8 cellular contexts compared by ENCODE assay signal in the genomic region with DNA sequence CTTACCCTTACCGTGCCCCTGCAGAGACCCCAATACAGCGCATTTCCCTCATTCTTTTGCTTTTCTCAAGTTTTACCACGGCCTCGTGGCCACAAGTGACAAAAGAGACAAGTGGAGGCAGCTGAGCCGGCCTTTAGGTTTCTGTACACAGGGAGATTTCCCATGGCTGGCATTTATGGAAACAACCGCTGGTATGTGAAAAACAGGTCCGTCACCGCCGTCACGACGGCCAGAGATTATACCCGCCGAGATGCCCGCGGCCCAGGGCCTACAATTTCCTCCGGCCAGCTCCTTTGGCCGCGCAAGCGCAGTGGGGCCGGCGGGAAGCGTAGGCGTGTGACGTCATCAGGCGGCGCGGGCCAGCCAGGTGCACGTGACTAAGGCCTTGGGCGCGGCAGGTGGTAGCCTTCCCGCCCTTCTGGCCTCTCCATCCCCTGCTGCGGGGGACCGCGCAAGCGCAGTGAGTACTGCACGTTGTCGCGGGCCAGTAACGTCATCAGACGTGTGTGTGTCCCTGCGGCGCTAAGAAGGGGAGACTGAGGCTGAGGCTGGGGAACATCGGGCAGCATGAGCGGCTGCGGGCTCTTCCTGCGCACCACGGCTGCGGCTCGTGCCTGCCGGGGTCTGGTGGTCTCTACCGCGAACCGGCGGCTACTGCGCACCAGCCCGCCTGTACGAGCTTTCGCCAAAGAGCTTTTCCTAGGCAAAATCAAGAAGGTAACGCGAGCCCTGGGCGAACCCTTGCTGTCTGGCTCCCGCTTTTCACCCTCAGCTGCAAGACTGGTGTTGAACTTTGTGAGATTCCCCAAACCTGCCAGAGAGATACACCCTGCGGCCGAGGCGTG. TPM values are rescaled to one million over a fixed set of nuclear protein-coding genes. Genes with fewer than 3 reads are reported as not detected.
DNase-seq lines count a peak whose midpoint lies in the region; ATAC-seq, FAIRE-seq and TF ChIP-seq lines count a peak whose summit lies in the region.

TSS of gene ACAD9 (plus strand) at position 496 of the 845 bp plus-strand sequence. CDS start at position 568, 72 bp downstream.

- H3K4me3 ChIP-seq in HUES64 (ENCODE audit: low read length), result peak within 1 kb of the TSS; percentile 87
- peak within 1 kb of the TSS; percentile 87 for H3K4me3 ChIP-seq in OCI-LY1 (ENCODE audit: low read depth, low read length, poor library complexity, severe bottlenecking)
- peak within 1 kb of the TSS; percentile 65 for H3K4me3 ChIP-seq in mesodermal cell (ENCODE audit: extremely low read depth, insufficient read depth, low read length, poor library complexity, severe bottlenecking)

- TF ChIP-seq CTCF in Calu3 (IDR thresholded peaks at IDR 0.05; ENCODE audit: unreplicated experiment) (no peak), OCI-LY1 (IDR thresholded peaks at IDR 0.05; ENCODE audit: low read length) (no peak)

- no peak within 1 kb of the TSS for H2AFZ ChIP-seq in OCI-LY1 (ENCODE audit: low read length)

- H3K4me2 ChIP-seq in OCI-LY1 (ENCODE audit: low read length), result peak within 1 kb of the TSS; percentile 92

- H3K9ac ChIP-seq in HUES64 (ENCODE audit: low read depth, low read length) (peak within 1 kb of the TSS; percentile 97), OCI-LY1 (ENCODE audit: low read length) (peak within 1 kb of the TSS; percentile 97)

- H3K4me3 Mint-ChIP-seq in Calu3 (ENCODE audit: low read depth, unreplicated experiment), result peak within 1 kb of the TSS; percentile 81

- H3K36me3 Mint-ChIP-seq in Calu3 (ENCODE audit: insufficient read depth, unreplicated experiment), result peaks cover 56% of the 10 kb centered on the region

- no peaks in the 10 kb centered on the region for H3K9me2 ChIP-seq in OCI-LY1 (ENCODE audit: low read depth, low read length)

- H3K9me3 ChIP-seq in HUES64 (ENCODE audit: insufficient read depth, low read depth, low read length) (no peaks in the 10 kb centered on the region), OCI-LY1 (ENCODE audit: low read length) (no peaks in the 10 kb centered on the region), mesodermal cell (ENCODE audit: control insufficient read depth, low read length) (no peaks in the 10 kb centered on the region)

- no peaks in the 10 kb centered on the region for H3K27me3 ChIP-seq in HUES64 (ENCODE audit: insufficient read depth, low read length)
- no peaks in the 10 kb centered on the region for H3K27me3 ChIP-seq in OCI-LY1 (ENCODE audit: insufficient read depth, low read length)

- H3F3A ChIP-seq in OCI-LY1 (ENCODE audit: insufficient read depth, low read length), result no peaks in the 10 kb centered on the region

- intact Hi-C loops in Calu3 (cut with micrococcal nuclease; ENCODE audit: unreplicated experiment), result loop anchor here (10.0 kb wide), 1 partner anchor 215 kb away; no protein-coding TSS in a partner anchor

- H3K27ac ChIP-seq in HUES64 (ENCODE audit: low read depth, low read length), result peak within 1 kb of the TSS; percentile 81
- peak within 1 kb of the TSS; percentile 65 for H3K27ac ChIP-seq in OCI-LY1 (ENCODE audit: low read depth, low read length, poor library complexity, severe bottlenecking)
- H3K27ac ChIP-seq in mesodermal cell (ENCODE audit: low read depth, low read length, severe bottlenecking), result peak within 1 kb of the TSS; percentile 96

- H3K4me1 ChIP-seq in HUES64 (ENCODE audit: insufficient read depth, low read length), result peaks cover 8% of the 10 kb centered on the region; the same call in 1 of the 2 replicates
- peaks cover 47% of the 10 kb centered on the region for H3K4me1 ChIP-seq in OCI-LY1 (ENCODE audit: insufficient read depth, low read length, severe bottlenecking)
- peaks cover 16% of the 10 kb centered on the region for H3K4me1 ChIP-seq in mesodermal cell (ENCODE audit: control insufficient read depth, insufficient read depth, low read length, poor library complexity, severe bottlenecking)

- peak; percentile 100 for DNase-seq in Calu3
- peak; percentile 97 for DNase-seq in activated CD8-positive, alpha-beta memory T cell treated with anti-CD3 and anti-CD28 coated beads, Interleukin-2, amount 50 U/mL, for 4 hours
- peak; percentile 92 to 95 for DNase-seq in stimulated activated CD8-positive, alpha-beta memory T cell treated with anti-CD3 and anti-CD28 coated beads, Interleukin-15, amount 100 ng/mL, for 4 hours (ENCODE audit: low read depth in 2 of 2)

- BruUV-seq in Calu3 (replicated peaks; lab: Mats Ljungman, UMichigan), result TSS peak; percentile 67

- H3K27me3 Mint-ChIP-seq in Calu3 (ENCODE audit: unreplicated experiment), result peaks cover 12% of the 10 kb centered on the region

- H4K20me1 ChIP-seq in OCI-LY1 (ENCODE audit: insufficient read depth, low read length), result no peaks in the 10 kb centered on the region

- under 1% methylated on average over 65 of the region's 65 CpGs for whole genome bisulfite sequencing in HUES64
- 0 to 1% methylated on average over 61 to 65 of the region's 65 CpGs for WGBS in mesodermal cell (ENCODE audit: insufficient coverage in 2 of 2), 2 experiments

- ATAC-seq in GM21447 (IDR thresholded peaks at IDR 0.05; ENCODE audit: unreplicated experiment), result peak; percentile 91

- CTCF ChIA-PET in Calu3 (lab: Charles Lee), result interaction anchor here (0.5 to 3.7 kb wide), 11 partner anchors 9 to 262 kb away, joined by 3 to 15 read pairs (median 3); no protein-coding TSS in a partner anchor

- H3K4me1 Mint-ChIP-seq in Calu3 (ENCODE audit: low read depth, unreplicated experiment), result peaks cover 43% of the 10 kb centered on the region

- FAIRE-seq in endometrium (lab: Jason Lieb, UNC), result peak; percentile 87

- H3K9me3 Mint-ChIP-seq in Calu3 (ENCODE audit: low read depth, unreplicated experiment), result no peaks in the 10 kb centered on the region

- H3K36me3 ChIP-seq in HUES64 (ENCODE audit: insufficient read depth, low read length), result peaks cover 25% of the 10 kb centered on the region
- H3K36me3 ChIP-seq in OCI-LY1 (ENCODE audit: insufficient read depth, low read length), result peaks cover 44% of the 10 kb centered on the region
- peaks cover 29% of the 10 kb centered on the region for H3K36me3 ChIP-seq in mesodermal cell (ENCODE audit: control insufficient read depth, insufficient read depth, low read length)

- H3K79me2 ChIP-seq in OCI-LY1 (ENCODE audit: insufficient read depth, low read length), result peaks cover 50% of the 10 kb centered on the region

- peak within 1 kb of the TSS; percentile 84 for H3K27ac Mint-ChIP-seq in Calu3 (ENCODE audit: unreplicated experiment)

RNA-seq across cellular contexts. Expression of gene ACAD9, which starts in this region (rescaled TPM):
- 112 and 124 TPM in 2 replicates for total RNA-seq in Calu3 (2022)
- polyA plus RNA-seq in HUES64 (2013, experiment 1 of 2), result 20.5 TPM
- 20.2 TPM for polyA plus RNA-seq in HUES64 (2013, experiment 2 of 2)
- 26.3 TPM for polyA plus RNA-seq in mesodermal cell (2013, experiment 1 of 2)
- 25.4 TPM for polyA plus RNA-seq in mesodermal cell (2013, experiment 2 of 2)

Comparison
In these comparisons a context has a peak if more than half of its experiments do, and no peak if none do; other contexts are left out.
1. Peak in every context shown above with its lines: DNase-seq, ATAC-seq, H3K4me3 ChIP-seq and H3K27ac ChIP-seq.